ENCODE assay signal across 23 cellular contexts in genomic region chr7:18504965-18505364, GRCh38. TPM values are rescaled to one million over a fixed set of nuclear protein-coding genes. Genes with fewer than 3 reads are reported as not detected.
A peak's percentile ranks its signal among the peaks of the same experiment; 100 is the strongest.
DNase-seq lines count a peak whose midpoint lies in the region; ATAC-seq and TF ChIP-seq lines count a peak whose summit lies in the region.
"Had no signal": no experiment of that assay in that cellular context is flagged by ENCODE, and none has a peak within 500 bp of the region (broad histone marks: within the 10 kb centered on the region; RNA-seq: fewer than 3 reads in every experiment).

No MANE protein-coding gene starts in this region.

- H3K27ac ChIP-seq in heart right ventricle = peak overlapping the region in 6 of 10 donors; percentile 10 to 80 (median 71)
- peak overlapping the region; percentile 98 for H3K27ac ChIP-seq in skeletal muscle tissue (ENCODE audit: low read depth, low read length)
- no peak overlapping the region for H3K27ac ChIP-seq in testis
- H3K27ac ChIP-seq: A549, vagina, VCaP had no signal

- H3K9me3 Mint-ChIP-seq in WTC11 = no peaks in the 10 kb centered on the region
- H3K9me3 Mint-ChIP-seq: dendritic cell treated with granulocyte-macrophage colony-stimulating factor and Interleukin-4, amounts not matched to agents 40 ng/mL and 50 ng/mL, for 4 days; stimulated activated effector memory CD8-positive, alpha-beta T cell treated with anti-CD3 and anti-CD28 coated beads, Interleukin-12 subunit alpha, Interleukin-12 subunit beta, amount 100 ng/mL, for 72 hours; T-helper 2 cell treated with Interferon-gamma antibody and Interleukin-4, amounts not matched to agents 5 μg/mL and 100 μg/mL, for 36 hours had no signal

- H3K4me3 Mint-ChIP-seq in WTC11 = no peak overlapping the region
- H3K4me3 Mint-ChIP-seq: activated CD8-positive, alpha-beta memory T cell treated with anti-CD3 and anti-CD28 coated beads, Interleukin-2, amount 10 ng/mL, durations not matched to agents 7 days and 5 days; dendritic cell treated with granulocyte-macrophage colony-stimulating factor and Interleukin-4, amounts not matched to agents 40 ng/mL and 50 ng/mL, for 4 days; T-helper 2 cell treated with Interferon-gamma antibody and Interleukin-4, amounts not matched to agents 5 μg/mL and 100 μg/mL, for 36 hours had no signal

- H3K4me3 ChIP-seq in heart right ventricle = no peak overlapping the region
- H3K4me3 ChIP-seq in skeletal muscle tissue (ENCODE audit: low read length in 3 of 3) = peak overlapping the region in 1 of 3 donors; percentile 42
- H3K4me3 ChIP-seq in testis = no peak overlapping the region
- H3K4me3 ChIP-seq: A549, vagina had no signal

- H3K9ac ChIP-seq in skeletal muscle tissue (ENCODE audit: low read depth in 1 of 3, low read length in 3 of 3) = peak overlapping the region; percentile 23 to 83 (median 65)

- WGBS in heart right ventricle, 2 donors = 47 to 57% methylated on average over 3 of the region's 3 CpGs
- 84 to 87% methylated on average over 3 of the region's 3 CpGs for WGBS in testis, 2 donors

- no peaks in the 10 kb centered on the region for H3K36me3 Mint-ChIP-seq in WTC11

- intact Hi-C loops in heart right ventricle (cut with DNase I) = no loop called here
- intact Hi-C loops in Right ventricle myocardium inferior (cut with DNase I) = no loop called here
- intact Hi-C loops in testis (cut with DNase I; ENCODE audit: low total_unique reads) = no loop called here

- H3K4me1 ChIP-seq in heart right ventricle (peaks cover 0 to 73% (median 28%) of the 10 kb centered on the region in 9 donors), skeletal muscle tissue (ENCODE audit: control insufficient read depth in 3 of 3, insufficient read depth in 3 of 3, low read length in 3 of 3) (peaks cover 19 to 33% (median 20%) of the 10 kb centered on the region in 3 donors), testis (no peaks in the 10 kb centered on the region)
- H3K4me1 ChIP-seq: A549 had no signal

- no peak for TF ChIP-seq POLR2A in testis (IDR thresholded peaks at IDR 0.05)

- H3K9me3 ChIP-seq in heart right ventricle (no peaks in the 10 kb centered on the region), skeletal muscle tissue (ENCODE audit: control insufficient read depth in 3 of 3, low read length in 3 of 3) (no peaks in the 10 kb centered on the region), testis (no peaks in the 10 kb centered on the region)
- H3K9me3 ChIP-seq: A549, Caco-2, vagina had no signal

- H3K27ac Mint-ChIP-seq in WTC11 = no peak overlapping the region; the same call in 1 of the 2 replicates
- H3K27ac Mint-ChIP-seq: activated CD8-positive, alpha-beta memory T cell treated with anti-CD3 and anti-CD28 coated beads, Interleukin-2, amount 10 ng/mL, durations not matched to agents 7 days and 5 days; dendritic cell treated with granulocyte-macrophage colony-stimulating factor and Interleukin-4, amounts not matched to agents 40 ng/mL and 50 ng/mL, for 4 days; stimulated activated effector memory CD8-positive, alpha-beta T cell treated with anti-CD3 and anti-CD28 coated beads, Interleukin-12 subunit alpha, Interleukin-12 subunit beta, amount 100 ng/mL, for 72 hours; T-helper 2 cell treated with Interferon-gamma antibody and Interleukin-4, amounts not matched to agents 5 μg/mL and 100 μg/mL, for 36 hours had no signal

- no peak for DNase-seq in heart right ventricle
- no peak for DNase-seq in Right ventricle myocardium inferior (ENCODE audit: missing footprints)
- peak; percentile 24 for DNase-seq in NCI-H69 (lab: John Stamatoyannopoulos, UW)
- no peak for DNase-seq in WTC11 (ENCODE audit: low spot score)
- no peak for DNase-seq in testis
- no peak for DNase-seq in NCI-H1694 (lab: John Stamatoyannopoulos, UW)
- DNase-seq in SIG-M5 (lab: John Stamatoyannopoulos, UW) = no peak
- DNase-seq: activated CD4-positive, alpha-beta T cell treated with anti-CD3 and anti-CD28 coated beads, Interleukin-2, amount 50 U/mL, for 1 hour; activated CD8-positive, alpha-beta memory T cell treated with anti-CD3 and anti-CD28 coated beads, Interleukin-2, amount 10 ng/mL, durations not matched to agents 7 days and 5 days; activated naive CD4-positive, alpha-beta T cell treated with anti-CD3 and anti-CD28 coated beads, Interleukin-2, amount 50 U/mL, for 16 hours; amygdala; Caco-2; HCEC 1CT; NCI-H1105; NCI-H2081 treated with DMSO at 0.1 percent for 48 hours; NK-92 treated with Interleukin-12 subunit alpha and Interleukin-12 subunit beta, amount 100 ng/mL, for 24 hours had no signal

- CTCF ChIA-PET in WTC11 (lab: Charles Lee) = no interaction called here

- TF ChIP-seq CTCF in heart right ventricle (IDR thresholded peaks at IDR 0.05) (no peak), WTC11 (IDR thresholded peaks at IDR 0.05) (no peak), testis (IDR thresholded peaks at IDR 0.05) (no peak)

- H3K4me1 Mint-ChIP-seq in WTC11 = peaks cover 36% of the 10 kb centered on the region

- no peaks in the 10 kb centered on the region for H3K27me3 Mint-ChIP-seq in WTC11 (ENCODE audit: low read depth)
- H3K27me3 Mint-ChIP-seq: activated CD8-positive, alpha-beta memory T cell treated with anti-CD3 and anti-CD28 coated beads, Interleukin-2, amount 10 ng/mL, durations not matched to agents 7 days and 5 days; dendritic cell treated with granulocyte-macrophage colony-stimulating factor and Interleukin-4, amounts not matched to agents 40 ng/mL and 50 ng/mL, for 4 days had no signal

- H3K27me3 ChIP-seq in heart right ventricle = no peaks in the 10 kb centered on the region
- H3K27me3 ChIP-seq in skeletal muscle tissue (ENCODE audit: control insufficient read depth in 3 of 3, insufficient read depth in 3 of 3, low read length in 3 of 3) = no peaks in the 10 kb centered on the region
- H3K27me3 ChIP-seq in testis = no peaks in the 10 kb centered on the region
- H3K27me3 ChIP-seq: vagina had no signal

- POLR2A ChIA-PET in WTC11 (lab: Charles Lee) = interaction anchor here (0.6 kb wide), 1 partner anchor 10 kb away, joined by 3 read pairs; the partner anchor contains the start of gene HDAC9

- H3K36me3 ChIP-seq in heart right ventricle (no peaks in the 10 kb centered on the region), skeletal muscle tissue (ENCODE audit: control insufficient read depth in 3 of 3, insufficient read depth in 3 of 3, low read length in 3 of 3) (no peaks in the 10 kb centered on the region), testis (ENCODE audit: low read depth, missing control alignments) (no peaks in the 10 kb centered on the region)
- H3K36me3 ChIP-seq: vagina had no signal

- no peak for ATAC-seq in heart right ventricle
- ATAC-seq in Right ventricle myocardium inferior = no peak
- peak; percentile 21 for ATAC-seq in WTC11
- ATAC-seq: A549; activated CD8-positive, alpha-beta memory T cell treated with anti-CD3 and anti-CD28 coated beads, Interleukin-2, amount 10 ng/mL, durations not matched to agents 7 days and 5 days; stimulated activated effector memory CD8-positive, alpha-beta T cell treated with anti-CD3 and anti-CD28 coated beads, Interleukin-12 subunit alpha, Interleukin-12 subunit beta, amount 100 ng/mL, for 72 hours had no signal

TF ChIP-seq in WTC11, 78 proteins besides CTCF, POLR2A, EP300 and RAD21 (continues in another document):
- TF ChIP-seq ZNF671 (CRISPR knock-in tag; IDR thresholded peaks at IDR 0.05) (no peak), FOXP4 (CRISPR knock-in tag; IDR thresholded peaks at IDR 0.05) (no peak), AFF4 (CRISPR knock-in tag; IDR thresholded peaks at IDR 0.05; ENCODE audit: borderline replicate concordance) (no peak), SMAD4 (CRISPR knock-in tag; IDR thresholded peaks at IDR 0.05) (no peak)

RNA-seq across cellular contexts. Expression of gene HDAC9, which starts 9.4 kb away (rescaled TPM):
- 10 to 100 TPM in 9 of 10 donors, 1 to 10 TPM in 1; 8.3 to 66.1 (median 43.2) TPM for total RNA-seq in heart right ventricle
- polyA plus RNA-seq in heart right ventricle = 1 to 10 TPM; 1.9 to 8.0 TPM
- 25.3 TPM for total RNA-seq in Right ventricle myocardium inferior
- total RNA-seq in WTC11 (2021) = 14.6 to 18.8 TPM (median 18.0 TPM) in 3 replicates
- 52.7 TPM for total RNA-seq in skeletal muscle tissue
- total RNA-seq in testis = 10 to 100 TPM; 30.6 to 35.4 TPM
- 35.5 TPM for polyA plus RNA-seq in testis (ENCODE audit: insufficient read depth, low read depth, low replicate concordance)

Comparison
In these comparisons a context has a peak if more than half of its experiments do, and no peak if none do; other contexts are left out.
1. H3K27ac ChIP-seq: peak in heart right ventricle (6 of 10) and skeletal muscle tissue (single experiment); none in testis (0 of 2).